In genomic region chr4:146051724-146052396, GRCh38 we compare ENCODE assay signal across 16 cellular contexts.
A peak's percentile ranks its signal among the peaks of the same experiment; 100 is the strongest.
DNase-seq lines count a peak whose midpoint lies in the region; ATAC-seq and TF ChIP-seq lines count a peak whose summit lies in the region.
"Had no signal": no experiment of that assay in that cellular context is flagged by ENCODE, and none has a peak within 500 bp of the region (broad histone marks: within the 10 kb centered on the region; RNA-seq: fewer than 3 reads in every experiment).

No MANE protein-coding gene starts in this region.

- peaks cover 10% of the 10 kb centered on the region for H3K9me3 ChIP-seq in left ventricle myocardium inferior (replicated peaks)
- H3K9me3 ChIP-seq: HAP-1 had no signal

- H3K27ac ChIP-seq in left ventricle myocardium inferior (replicated peaks), result no peak overlapping the region

- no peak for TF ChIP-seq CTCF in fibroblast of the aortic adventitia (IDR thresholded peaks at IDR 0.05; ENCODE audit: insufficient read depth, low read length)
- TF ChIP-seq CTCF in left ventricle myocardium inferior (IDR thresholded peaks at IDR 0.05; ENCODE audit: borderline replicate concordance), result no peak

- peak; percentile 73 for ATAC-seq in SK-N-SH treated with all-trans-retinoic acid at 6 μM for 48 hours
- no peak for ATAC-seq in activated CD4-positive, CD25-positive, alpha-beta regulatory T cell treated with anti-CD3 and anti-CD28 coated beads, Interleukin-2, amount 50 U/mL, for 24 hours
- ATAC-seq: stimulated activated naive B cell treated with anti-CD40 and anti-IgM and Interleukin-4, amounts not matched to agents 10 μg/mL and 1 μg/mL and 100 μg/mL, for 72 hours had no signal

- H3K4me1 ChIP-seq in left ventricle myocardium inferior, result no peaks in the 10 kb centered on the region
- H3K4me1 ChIP-seq: HAP-1 had no signal

- H3K36me3 ChIP-seq in left ventricle myocardium inferior, result no peaks in the 10 kb centered on the region
- H3K36me3 ChIP-seq: HAP-1 had no signal

- intact Hi-C loops in left ventricle myocardium inferior (cut with micrococcal nuclease), result no loop called here

- peak; percentile 28 for DNase-seq in GM04504 (ENCODE audit: low read depth)
- peak; percentile 82 for DNase-seq in fibroblast of the aortic adventitia (ENCODE audit: low read depth)
- DNase-seq in stromal cell of bone marrow (ENCODE audit: low read depth), result peak; percentile 60
- no peak for DNase-seq in left ventricle myocardium inferior
- DNase-seq in activated CD8-positive, alpha-beta memory T cell treated with anti-CD3 and anti-CD28 coated beads for 24 hours, result no peak
- DNase-seq: activated CD4-positive, alpha-beta T cell treated with anti-CD3 and anti-CD28 coated beads, Interleukin-2, amount 10 ng/mL, durations not matched to agents 7 days and 5 days; anterior cingulate cortex; effector CD4-positive, alpha-beta T cell; naive B cell; NCI-H1105 treated with DMSO at 0.1 percent for 48 hours; NCI-H446 treated with DMSO at 0.1 percent for 48 hours; retina; stimulated activated naive B cell treated with anti-CD40 and anti-IgM and Interleukin-4, amounts not matched to agents 10 μg/mL and 1 μg/mL and 100 μg/mL, for 72 hours had no signal

- H3K27me3 ChIP-seq in left ventricle myocardium inferior (ENCODE audit: low read depth), result no peaks in the 10 kb centered on the region

- H3K4me3 ChIP-seq in fibroblast of the aortic adventitia (ENCODE audit: low read depth, low read length) (no peak overlapping the region), left ventricle myocardium inferior (no peak overlapping the region)
- H3K4me3 ChIP-seq: HAP-1 had no signal

TF ChIP-seq in SK-N-SH treated with all-trans-retinoic acid at 6 μM for 48 hours, 23 proteins besides CTCF, POLR2A, EP300 and RAD21:
- TF ChIP-seq, protein P1, sequence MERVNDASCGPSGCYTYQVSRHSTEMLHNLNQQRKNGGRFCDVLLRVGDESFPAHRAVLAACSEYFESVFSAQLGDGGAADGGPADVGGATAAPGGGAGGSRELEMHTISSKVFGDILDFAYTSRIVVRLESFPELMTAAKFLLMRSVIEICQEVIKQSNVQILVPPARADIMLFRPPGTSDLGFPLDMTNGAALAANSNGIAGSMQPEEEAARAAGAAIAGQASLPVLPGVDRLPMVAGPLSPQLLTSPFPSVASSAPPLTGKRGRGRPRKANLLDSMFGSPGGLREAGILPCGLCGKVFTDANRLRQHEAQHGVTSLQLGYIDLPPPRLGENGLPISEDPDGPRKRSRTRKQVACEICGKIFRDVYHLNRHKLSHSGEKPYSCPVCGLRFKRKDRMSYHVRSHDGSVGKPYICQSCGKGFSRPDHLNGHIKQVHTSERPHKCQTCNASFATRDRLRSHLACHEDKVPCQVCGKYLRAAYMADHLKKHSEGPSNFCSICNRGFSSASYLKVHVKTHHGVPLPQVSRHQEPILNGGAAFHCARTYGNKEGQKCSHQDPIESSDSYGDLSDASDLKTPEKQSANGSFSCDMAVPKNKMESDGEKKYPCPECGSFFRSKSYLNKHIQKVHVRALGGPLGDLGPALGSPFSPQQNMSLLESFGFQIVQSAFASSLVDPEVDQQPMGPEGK (CRISPR knock-in tag; IDR thresholded peaks at IDR 0.05; ENCODE audit: borderline replicate concordance), result no peak
- TF ChIP-seq ZNF70 (CRISPR knock-in tag; IDR thresholded peaks at IDR 0.05) (no peak), SNAI2 (CRISPR knock-in tag; IDR thresholded peaks at IDR 0.05) (no peak), ZNF8 (CRISPR knock-in tag; IDR thresholded peaks at IDR 0.05) (no peak), POU6F1 (CRISPR knock-in tag; IDR thresholded peaks at IDR 0.05; ENCODE audit: borderline replicate concordance, low read depth) (no peak), TOX (CRISPR knock-in tag; IDR thresholded peaks at IDR 0.05; ENCODE audit: borderline replicate concordance) (no peak), ISL1 (CRISPR knock-in tag; IDR thresholded peaks at IDR 0.05) (no peak), GLIS3 (CRISPR knock-in tag; IDR thresholded peaks at IDR 0.05) (no peak), CSDC2 (CRISPR knock-in tag; IDR thresholded peaks at IDR 0.05) (no peak)

Comparison
In these comparisons a context has a peak if more than half of its experiments do, and no peak if none do; other contexts are left out.
1. DNase-seq: peak in GM04504 (single experiment), fibroblast of the aortic adventitia (single experiment) and stromal cell of bone marrow (single experiment); none in left ventricle myocardium inferior (single experiment) and activated CD8-positive, alpha-beta memory T cell treated with anti-CD3 and anti-CD28 coated beads for 24 hours (single experiment).